8 cellular contexts compared by ENCODE assay signal in genomic region chr14:99564256-99564902, GRCh38. TPM values are rescaled to one million over a fixed set of nuclear protein-coding genes. Genes with fewer than 3 reads are reported as not detected.
DNase-seq lines count a peak whose midpoint lies in the region; ATAC-seq and TF ChIP-seq lines count a peak whose summit lies in the region.

No MANE protein-coding gene starts in this region.

- H3K4me1 Mint-ChIP-seq in WTC11, result peaks cover 61% of the 10 kb centered on the region
- peaks cover 9% of the 10 kb centered on the region for H3K4me1 Mint-ChIP-seq in activated T-helper 17 cell treated with anti-CD3 and anti-CD28 coated beads, Interleukin-2, amount 50 U/mL, for 72 hours

- H3K27ac Mint-ChIP-seq in WTC11, result peak overlapping the region; percentile 63
- H3K27ac Mint-ChIP-seq in activated T-helper 17 cell treated with anti-CD3 and anti-CD28 coated beads, Interleukin-2, amount 50 U/mL, for 72 hours, result no peak overlapping the region

- DNase-seq in NCI-H1092 (lab: John Stamatoyannopoulos, UW), result peak; percentile 95
- DNase-seq in WTC11 (ENCODE audit: low spot score), result no peak
- DNase-seq in inferior parietal cortex (ENCODE audit: extremely low spot score), result peak; percentile 40
- DNase-seq in DMS114 treated with DMSO at 0.1 percent for 48 hours (lab: John Stamatoyannopoulos, UW; ENCODE audit: unreplicated experiment), result no peak
- DNase-seq in OCI-M1 (lab: John Stamatoyannopoulos, UW), result no peak

- no peaks in the 10 kb centered on the region for H3K36me3 Mint-ChIP-seq in WTC11
- no peaks in the 10 kb centered on the region for H3K36me3 Mint-ChIP-seq in activated T-helper 17 cell treated with anti-CD3 and anti-CD28 coated beads, Interleukin-2, amount 50 U/mL, for 72 hours (ENCODE audit: low read depth)

- no peak for TF ChIP-seq CTCF in WTC11 (IDR thresholded peaks at IDR 0.05)

- no peak overlapping the region for H3K4me3 Mint-ChIP-seq in WTC11
- no peak overlapping the region for H3K4me3 Mint-ChIP-seq in activated T-helper 17 cell treated with anti-CD3 and anti-CD28 coated beads, Interleukin-2, amount 50 U/mL, for 72 hours

- CTCF ChIA-PET in WTC11 (lab: Charles Lee), result interaction anchor here (0.9 to 3.9 kb wide), 5 partner anchors 10 to 166 kb away, joined by 3 to 14 read pairs (median 4); no protein-coding TSS in a partner anchor

- POLR2A ChIA-PET in WTC11 (lab: Charles Lee), result interaction anchor here (0.9 kb wide), 1 partner anchor 41 kb away, joined by 3 read pairs; no protein-coding TSS in a partner anchor

- ATAC-seq in WTC11, result no peak
- no peak for ATAC-seq in activated T-helper 17 cell treated with anti-CD3 and anti-CD28 coated beads, Interleukin-2, amount 50 U/mL, for 72 hours (replicated peaks)
- no peak for ATAC-seq in HG02588 (IDR thresholded peaks at IDR 0.05; ENCODE audit: unreplicated experiment)

- H3K27me3 Mint-ChIP-seq in WTC11 (ENCODE audit: low read depth), result no peaks in the 10 kb centered on the region
- H3K27me3 Mint-ChIP-seq in activated T-helper 17 cell treated with anti-CD3 and anti-CD28 coated beads, Interleukin-2, amount 50 U/mL, for 72 hours, result no peaks in the 10 kb centered on the region

- peak overlapping the region; percentile 14 for H3K27ac ChIP-seq in temporal lobe (ENCODE audit: low read depth, low read length)

- H3K9me3 Mint-ChIP-seq in WTC11, result no peaks in the 10 kb centered on the region
- no peaks in the 10 kb centered on the region for H3K9me3 Mint-ChIP-seq in activated T-helper 17 cell treated with anti-CD3 and anti-CD28 coated beads, Interleukin-2, amount 50 U/mL, for 72 hours

TF ChIP-seq in WTC11, 78 proteins besides CTCF, POLR2A, EP300 and RAD21:
- TF ChIP-seq FOXJ3 (CRISPR knock-in tag; IDR thresholded peaks at IDR 0.05; ENCODE audit: borderline replicate concordance), result no peak
- TF ChIP-seq, protein P1, sequence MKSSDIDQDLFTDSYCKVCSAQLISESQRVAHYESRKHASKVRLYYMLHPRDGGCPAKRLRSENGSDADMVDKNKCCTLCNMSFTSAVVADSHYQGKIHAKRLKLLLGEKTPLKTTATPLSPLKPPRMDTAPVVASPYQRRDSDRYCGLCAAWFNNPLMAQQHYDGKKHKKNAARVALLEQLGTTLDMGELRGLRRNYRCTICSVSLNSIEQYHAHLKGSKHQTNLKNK (CRISPR knock-in tag; IDR thresholded peaks at IDR 0.05), result no peak
- TF ChIP-seq ZNF281 (CRISPR knock-in tag; IDR thresholded peaks at IDR 0.05), result no peak
- no peak for TF ChIP-seq MAX (CRISPR knock-in tag; IDR thresholded peaks at IDR 0.05)
- no peak for TF ChIP-seq NFATC4 (CRISPR knock-in tag; IDR thresholded peaks at IDR 0.05)

RNA-seq across cellular contexts. Expression of gene CCDC85C, which starts 39.6 kb away (rescaled TPM):
- total RNA-seq in WTC11 (2021), result 28.7 to 35.8 TPM (median 30.4 TPM) in 3 replicates
- 6.1 TPM for total RNA-seq in temporal lobe
- 1 to 10 TPM; 2.8 to 3.4 TPM for total RNA-seq in activated T-helper 17 cell treated with anti-CD3 and anti-CD28 coated beads, Interleukin-2, amount 50 U/mL, for 72 hours

Comparison
In these comparisons a context has a peak if more than half of its experiments do, and no peak if none do; other contexts are left out.
1. DNase-seq: peak in NCI-H1092 (single experiment) and inferior parietal cortex (single experiment); none in WTC11 (single experiment), DMS114 treated with DMSO at 0.1 percent for 48 hours (single experiment) and OCI-M1 (single experiment).